ENCODE assay signal across 23 cellular contexts in the genomic region with DNA sequence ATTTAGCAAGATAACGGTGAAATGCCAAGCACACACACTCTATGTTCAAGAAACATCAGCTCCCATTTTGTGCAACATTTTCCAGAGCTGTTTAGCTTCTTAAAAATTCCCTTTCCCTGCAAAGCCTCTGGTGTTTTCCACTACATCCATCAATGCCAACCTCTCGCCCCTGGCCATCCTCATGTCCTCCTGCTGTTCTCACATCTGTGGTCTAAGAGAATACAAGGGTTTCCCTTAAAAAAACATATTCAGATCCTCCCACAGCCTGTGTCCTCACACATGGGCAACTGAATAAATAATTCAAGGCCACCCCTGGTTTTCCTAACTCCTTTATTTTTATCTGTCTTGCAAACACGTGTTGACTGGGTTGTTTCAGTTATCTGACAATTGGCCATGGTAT.
"Had no signal": no experiment of that assay in that cellular context is flagged by ENCODE, and none has a peak within 500 bp of the region (broad histone marks: within the 10 kb centered on the region; RNA-seq: fewer than 3 reads in every experiment).

No MANE protein-coding gene starts in this region.

- H3K36me3 ChIP-seq: Peyer's patch had no signal

- H3K9me3 ChIP-seq: Peyer's patch had no signal

- DNase-seq: activated CD4-positive, alpha-beta memory T cell treated with anti-CD3 and anti-CD28 coated beads, Interleukin-2, amount 10 ng/mL, durations not matched to agents 7 days and 5 days; activated CD4-positive, alpha-beta T cell treated with anti-CD3 and anti-CD28 coated beads, Interleukin-2, amount 50 U/mL, for 1 hour; activated CD4-positive, CD25-positive, alpha-beta regulatory T cell; activated gamma-delta T cell; activated naive CD4-positive, alpha-beta T cell treated with anti-CD3 and anti-CD28 coated beads for 36 hours; activated naive CD8-positive, alpha-beta T cell treated with anti-CD3 and anti-CD28 coated beads for 36 hours; activated T-cell treated with anti-CD3 and anti-CD28 coated beads for 4 hours; activated T-cell treated with anti-CD3 and anti-CD28 coated beads, Interleukin-2, amount 50 U/mL, for 48 hours; anterior cingulate cortex; Kasumi-1; KBM-7; NCI-H1092; NCI-H2029; NCI-H2107; NCI-H2171 treated with DMSO at 0.1 percent for 48 hours; NCI-H345; NCI-H510A; Peyer's patch; SHP77 treated with DMSO at 0.1 percent for 48 hours; T-cell; T-helper 2 cell had no signal

- H3K4me3 ChIP-seq: Peyer's patch had no signal

- H3K27ac Mint-ChIP-seq: activated CD4-positive, alpha-beta memory T cell treated with anti-CD3 and anti-CD28 coated beads, Interleukin-2, amount 10 ng/mL, durations not matched to agents 7 days and 5 days; activated naive CD4-positive, alpha-beta T cell treated with anti-CD3 and anti-CD28 coated beads for 36 hours; activated naive CD8-positive, alpha-beta T cell treated with anti-CD3 and anti-CD28 coated beads for 36 hours; activated T-helper 17 cell treated with anti-CD3 and anti-CD28 coated beads, Interleukin-2, amount 50 U/mL, for 72 hours; T-cell had no signal

- H3K36me3 Mint-ChIP-seq: activated naive CD8-positive, alpha-beta T cell treated with anti-CD3 and anti-CD28 coated beads for 36 hours; T-cell had no signal

- H3K27ac ChIP-seq: Peyer's patch, VCaP had no signal

- H3K9me3 Mint-ChIP-seq: activated CD4-positive, alpha-beta memory T cell treated with anti-CD3 and anti-CD28 coated beads, Interleukin-2, amount 10 ng/mL, durations not matched to agents 7 days and 5 days; activated naive CD4-positive, alpha-beta T cell treated with anti-CD3 and anti-CD28 coated beads for 36 hours; activated naive CD8-positive, alpha-beta T cell treated with anti-CD3 and anti-CD28 coated beads for 36 hours had no signal

- H3K4me1 Mint-ChIP-seq: activated CD4-positive, alpha-beta memory T cell treated with anti-CD3 and anti-CD28 coated beads, Interleukin-2, amount 10 ng/mL, durations not matched to agents 7 days and 5 days; activated naive CD8-positive, alpha-beta T cell treated with anti-CD3 and anti-CD28 coated beads for 36 hours; activated T-helper 17 cell treated with anti-CD3 and anti-CD28 coated beads, Interleukin-2, amount 50 U/mL, for 72 hours; T-cell had no signal

- H3K4me3 Mint-ChIP-seq: activated CD4-positive, alpha-beta memory T cell treated with anti-CD3 and anti-CD28 coated beads, Interleukin-2, amount 10 ng/mL, durations not matched to agents 7 days and 5 days; activated naive CD4-positive, alpha-beta T cell treated with anti-CD3 and anti-CD28 coated beads for 36 hours; activated naive CD8-positive, alpha-beta T cell treated with anti-CD3 and anti-CD28 coated beads for 36 hours; activated T-helper 17 cell treated with anti-CD3 and anti-CD28 coated beads, Interleukin-2, amount 50 U/mL, for 72 hours; T-cell had no signal

- H3K27me3 Mint-ChIP-seq: activated CD4-positive, alpha-beta memory T cell treated with anti-CD3 and anti-CD28 coated beads, Interleukin-2, amount 10 ng/mL, durations not matched to agents 7 days and 5 days; activated naive CD8-positive, alpha-beta T cell treated with anti-CD3 and anti-CD28 coated beads for 36 hours had no signal

- ATAC-seq: activated T-helper 17 cell treated with anti-CD3 and anti-CD28 coated beads, Interleukin-2, amount 50 U/mL, for 72 hours; T-cell had no signal
